ENCODE assay signal across 12 cellular contexts in the genomic region with DNA sequence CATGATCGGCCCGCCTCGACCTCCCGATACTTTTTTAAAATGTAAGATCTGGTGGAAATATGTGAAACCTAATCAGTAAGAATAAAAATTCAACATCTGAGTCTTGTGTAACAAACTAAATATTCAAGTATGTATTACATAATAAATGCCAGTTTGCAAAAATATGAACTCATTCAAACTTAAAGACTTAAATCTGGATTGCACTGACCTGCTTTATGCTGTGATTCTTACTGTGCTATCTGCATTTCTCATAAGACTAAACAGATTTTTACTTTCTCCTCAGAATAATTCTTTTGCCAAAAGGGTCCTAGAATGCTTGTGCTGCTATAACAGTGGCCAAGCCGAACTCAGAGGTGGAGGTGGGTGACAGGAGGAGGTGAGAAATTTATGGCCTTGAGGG. TPM values are rescaled to one million over a fixed set of nuclear protein-coding genes. Genes with fewer than 3 reads are reported as not detected.
"Had no signal": no experiment of that assay in that cellular context is flagged by ENCODE, and none has a peak within 500 bp of the region (broad histone marks: within the 10 kb centered on the region; RNA-seq: fewer than 3 reads in every experiment).

No MANE protein-coding gene starts in this region.

- H3K4me3 ChIP-seq: GM23248, GM23338, HAP-1 had no signal

- H3K9me3 Mint-ChIP-seq: GM23338, H9, HFFc6 had no signal

- FAIRE-seq: H1, H54 had no signal

- DNase-seq: GOT3, H7, H9, HCEC 1CT, HFFc6 had no signal

- H3K4me1 Mint-ChIP-seq: GM23338, H9 had no signal

- H3K9me3 ChIP-seq: HAP-1 had no signal

- H3K4me3 Mint-ChIP-seq: GM23338, H9, HFFc6 had no signal

- ATAC-seq: GM23338, HCT116 had no signal

- H3K27ac Mint-ChIP-seq: GM23338, H9, HFFc6 had no signal

- H3K36me3 ChIP-seq: HAP-1 had no signal

- H3K9ac ChIP-seq: GM23248 had no signal

- H2AFZ ChIP-seq: GM23248, GM23338 had no signal

- H3K4me2 ChIP-seq: GM23338 had no signal

- H3K27ac ChIP-seq: GM23248 had no signal

RNA-seq across cellular contexts. Expression of gene IL23R, which starts 38.0 kb away (rescaled TPM):
- total RNA-seq: GM23248, GM23338, H1, H4, H7, H9, HFFc6 had no signal
- polyA plus RNA-seq: GM23248, GM23338, H1 had no signal
